In the genomic region with DNA sequence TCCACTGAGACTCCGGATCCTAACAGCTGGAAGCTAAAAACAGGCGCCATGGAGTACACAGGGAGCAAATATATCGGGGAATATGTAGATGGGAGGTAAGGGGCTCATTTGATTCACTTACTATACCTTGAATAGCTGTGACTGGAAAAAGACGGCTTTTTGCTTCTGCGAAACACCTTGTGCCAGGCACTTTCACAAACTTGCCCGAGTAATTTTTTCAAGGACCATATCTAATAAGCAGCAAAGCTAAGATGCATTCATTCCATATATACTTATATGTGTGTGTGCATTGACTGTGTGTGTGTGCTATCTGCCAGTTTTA, we compare ENCODE assay signal across 8 cellular contexts.
DNase-seq lines count a peak whose midpoint lies in the region; ATAC-seq and TF ChIP-seq lines count a peak whose summit lies in the region.

No MANE protein-coding gene starts in this region.

- peak overlapping the region; percentile 88 for H2AFZ ChIP-seq in KMS-11 (ENCODE audit: low read depth)

- peaks cover 30% of the 10 kb centered on the region for H4K20me1 ChIP-seq in BLaER1
- no peaks in the 10 kb centered on the region for H4K20me1 ChIP-seq in KMS-11 (ENCODE audit: insufficient read depth)

- H3K9ac ChIP-seq in BLaER1 (no peak overlapping the region), KMS-11 (peak overlapping the region; percentile 65; the same call in 1 of the 2 replicates)

- peaks cover 26% of the 10 kb centered on the region for H3K4me1 Mint-ChIP-seq in nephron progenitor cell

- peaks cover 21% of the 10 kb centered on the region for H3K9me3 Mint-ChIP-seq in nephron progenitor cell

- H3K36me3 ChIP-seq in BLaER1 = peaks cover 5% of the 10 kb centered on the region; the same call in 1 of the 2 replicates
- no peaks in the 10 kb centered on the region for H3K36me3 ChIP-seq in KMS-11 (ENCODE audit: insufficient read depth)

- H3K4me3 Mint-ChIP-seq in nephron progenitor cell = peak overlapping the region; percentile 97

- H3K36me3 Mint-ChIP-seq in nephron progenitor cell (ENCODE audit: low read depth) = peaks cover 7% of the 10 kb centered on the region

- ATAC-seq in HG03097 (IDR thresholded peaks at IDR 0.05; ENCODE audit: low FRiP score, unreplicated experiment) (no peak), HG03439 (IDR thresholded peaks at IDR 0.05; ENCODE audit: unreplicated experiment) (no peak)

- H3K27ac Mint-ChIP-seq in nephron progenitor cell = no peak overlapping the region

- DNase-seq in coronary artery (ENCODE audit: low spot score) (no peak), nephron progenitor cell (no peak), AG20443 (ENCODE audit: low spot score) (no peak), caudate nucleus (lab: John Stamatoyannopoulos, UW) (no peak)

- H3K27me3 Mint-ChIP-seq in nephron progenitor cell (ENCODE audit: low read depth, poor library complexity) = peaks cover 31% of the 10 kb centered on the region

- peaks cover 19% of the 10 kb centered on the region; the same call in 1 of the 2 replicates for H3K79me2 ChIP-seq in KMS-11 (ENCODE audit: insufficient read depth, low read depth)

- H3K27ac ChIP-seq in BLaER1 (no peak overlapping the region), KMS-11 (no peak overlapping the region), coronary artery (no peak overlapping the region), caudate nucleus (ENCODE audit: low read depth, low read length) (no peak overlapping the region)

- TF ChIP-seq CTCF in KMS-11 (conservative IDR thresholded peaks at IDR 0.05; ENCODE audit: low read depth, low read length) (no peak), coronary artery (IDR thresholded peaks at IDR 0.05) (no peak), nephron progenitor cell (IDR thresholded peaks at IDR 0.05) (no peak)

- H3K4me3 ChIP-seq in BLaER1 = peak overlapping the region; percentile 85
- no peak overlapping the region for H3K4me3 ChIP-seq in KMS-11 (IDR thresholded peaks at IDR 0.05; ENCODE audit: insufficient read depth, low read depth, low read length)
- H3K4me3 ChIP-seq in coronary artery = peak overlapping the region; percentile 84

- H3K9me3 ChIP-seq in BLaER1 = peaks cover 15% of the 10 kb centered on the region; the same call in 1 of the 2 replicates

- peaks cover 28% of the 10 kb centered on the region for H3K4me1 ChIP-seq in BLaER1
- H3K4me1 ChIP-seq in KMS-11 (ENCODE audit: low read depth, poor library complexity, severe bottlenecking) = peaks cover 12% of the 10 kb centered on the region

- H3K4me2 ChIP-seq in BLaER1 (peak overlapping the region; percentile 85), KMS-11 (peak overlapping the region; percentile 68)

- H3K27me3 ChIP-seq in BLaER1 (no peaks in the 10 kb centered on the region), KMS-11 (ENCODE audit: insufficient read depth, low read depth) (no peaks in the 10 kb centered on the region)
